ENCODE assay signal across 18 cellular contexts in the genomic region with DNA sequence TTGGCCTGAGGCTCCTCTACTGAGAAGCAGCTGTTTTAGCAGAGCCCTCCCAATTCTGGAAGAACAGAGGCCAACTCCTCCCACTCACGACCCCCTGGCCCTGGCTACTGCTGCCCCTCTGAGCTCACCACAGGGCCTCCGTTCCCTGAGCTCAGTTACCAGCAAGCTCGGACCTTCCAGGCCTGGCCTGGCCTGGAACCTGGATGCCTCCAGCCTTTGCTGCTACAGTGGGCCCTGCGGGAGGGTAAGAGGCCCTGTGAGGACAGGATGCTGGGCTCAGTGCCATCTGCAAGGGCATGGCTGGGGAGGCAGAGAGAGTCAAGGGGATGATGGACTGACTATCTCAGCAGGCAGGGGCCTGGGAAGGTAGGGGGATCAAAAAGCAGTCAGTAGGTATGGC.
A peak's percentile ranks its signal among the peaks of the same experiment; 100 is the strongest.
DNase-seq lines count a peak whose midpoint lies in the region; ATAC-seq, FAIRE-seq and TF ChIP-seq lines count a peak whose summit lies in the region.
"Had no signal": no experiment of that assay in that cellular context is flagged by ENCODE, and none has a peak within 500 bp of the region (broad histone marks: within the 10 kb centered on the region; RNA-seq: fewer than 3 reads in every experiment).

No MANE protein-coding gene starts in this region.

- no peak for ATAC-seq in GM18909 (IDR thresholded peaks at IDR 0.05; ENCODE audit: poor library complexity, unreplicated experiment)

- no peak overlapping the region for H3K4me3 ChIP-seq in dorsolateral prefrontal cortex
- H3K4me3 ChIP-seq: BLaER1 treated with 17β-estradiol and CSF1 and Interleukin-3, amounts not matched to agents 10 nM and 100 nM; SK-N-MC had no signal

- no peaks in the 10 kb centered on the region for H3K27me3 ChIP-seq in dorsolateral prefrontal cortex
- H3K27me3 ChIP-seq: BLaER1 treated with 17β-estradiol and CSF1 and Interleukin-3, amounts not matched to agents 10 nM and 100 nM had no signal

- DNase-seq in DMS79 treated with DMSO at 0.1 percent for 48 hours (lab: John Stamatoyannopoulos, UW) (peak; percentile 29), DMS79 (lab: John Stamatoyannopoulos, UW) (no peak), NCI-H1092 (lab: John Stamatoyannopoulos, UW) (peak; percentile 21), dorsolateral prefrontal cortex (peak in 1 of 10 donors; percentile 20), medulla oblongata (ENCODE audit: extremely low spot score) (peak; percentile 58), HTR-8/SVneo (ENCODE audit: insufficient read length, low spot score) (no peak), NCI-H2107 treated with DMSO at 0.1 percent for 48 hours (lab: John Stamatoyannopoulos, UW; ENCODE audit: unreplicated experiment) (no peak)
- DNase-seq: 8988T; DMS153; H7; Karpas-422; MM.1S; NCI-H2029 treated with DMSO at 0.1 percent for 48 hours; NCI-H2227 treated with DMSO at 0.1 percent for 48 hours; NK-92 treated with Interleukin-12 subunit alpha and Interleukin-12 subunit beta, amount 100 ng/mL, for 24 hours had no signal

- no peak for FAIRE-seq in HTR-8/SVneo (lab: Jason Lieb, UNC)

- intact Hi-C loops in dorsolateral prefrontal cortex (cut with DNase I), result no loop called here

- peak overlapping the region in 40 of 59 donors; percentile 1 to 78 (median 39) for H3K27ac ChIP-seq in dorsolateral prefrontal cortex
- H3K27ac ChIP-seq: BLaER1 treated with 17β-estradiol and CSF1 and Interleukin-3, amounts not matched to agents 10 nM and 100 nM; SK-N-MC had no signal

- TF ChIP-seq CTCF in dorsolateral prefrontal cortex (IDR thresholded peaks at IDR 0.05 in 54 of 56, conservative IDR thresholded peaks at IDR 0.05 in 2 of 56; ENCODE audit: low read depth in 1 of 56, partially characterized antibody in 56 of 56), result no peak

Comparison
In these comparisons a context has a peak if more than half of its experiments do, and no peak if none do; other contexts are left out.
1. DNase-seq: peak in DMS79 treated with DMSO at 0.1 percent for 48 hours (single experiment), NCI-H1092 (single experiment) and medulla oblongata (single experiment); none in DMS79 (single experiment), HTR-8/SVneo (single experiment) and NCI-H2107 treated with DMSO at 0.1 percent for 48 hours (single experiment).